ENCODE assay signal across 8 cellular contexts in genomic region chr12:132162508-132163031, GRCh38. TPM values are rescaled to one million over a fixed set of nuclear protein-coding genes. Genes with fewer than 3 reads are reported as not detected.
DNase-seq lines count a peak whose midpoint lies in the region; ATAC-seq and TF ChIP-seq lines count a peak whose summit lies in the region.

No MANE protein-coding gene starts in this region.

- TF ChIP-seq CTCF in astrocyte of the spinal cord (IDR thresholded peaks at IDR 0.05; ENCODE audit: low read depth, low read length) (no peak), lower lobe of right lung (IDR thresholded peaks at IDR 0.05) (no peak)

- H3K4me1 ChIP-seq in lower lobe of right lung = peaks cover 14% of the 10 kb centered on the region

- DNase-seq in Ammon's horn (ENCODE audit: low spot score) (peak; percentile 48), Kasumi-1 (lab: John Stamatoyannopoulos, UW) (peak; percentile 33 to 41), astrocyte of the spinal cord (ENCODE audit: low read depth, low spot score) (peak; percentile 88), lower lobe of right lung (peak; percentile 59), activated gamma-delta T cell treated with Interleukin-2 at 50 U/mL for 16 hours (no peak), NCI-H82 treated with DMSO at 0.1 percent for 48 hours (lab: John Stamatoyannopoulos, UW; ENCODE audit: unreplicated experiment) (no peak)
- no peak for DNase-seq in activated effector memory CD4-positive, alpha-beta T cell treated with Interleukin-2 at 50 U/mL for 16 hours

- intact Hi-C loops in lower lobe of right lung (cut with DNase I) = no loop called here

- in situ Hi-C loops in astrocyte of the spinal cord (cut with HindIII; ENCODE audit: low sequenced_read_pairs) = no loop called here

- no peak overlapping the region for H3K4me3 ChIP-seq in astrocyte of the spinal cord (ENCODE audit: low read depth, low read length)
- peak overlapping the region; percentile 23 for H3K4me3 ChIP-seq in lower lobe of right lung

- H3K36me3 ChIP-seq in lower lobe of right lung = no peaks in the 10 kb centered on the region

- H3K9me3 ChIP-seq in lower lobe of right lung = no peaks in the 10 kb centered on the region

- H3K27ac ChIP-seq in lower lobe of right lung = peak overlapping the region; percentile 11

- ATAC-seq in lower lobe of right lung = peak; percentile 75 to 78
- no peak for ATAC-seq in HG03175 (IDR thresholded peaks at IDR 0.05; ENCODE audit: unreplicated experiment)

- H3K27me3 ChIP-seq in lower lobe of right lung (ENCODE audit: low read depth) = no peaks in the 10 kb centered on the region

RNA-seq across cellular contexts. Expression of gene NOC4L, which starts 18.3 kb away (rescaled TPM):
- 15.8 TPM for total RNA-seq in lower lobe of right lung

RNA-seq across cellular contexts. Expression of gene DDX51, which starts 18.5 kb away (rescaled TPM):
- 11.9 TPM for total RNA-seq in lower lobe of right lung

Comparison
In these comparisons a context has a peak if more than half of its experiments do, and no peak if none do; other contexts are left out.
1. DNase-seq: peak in Ammon's horn (single experiment), Kasumi-1 (2 of 2), astrocyte of the spinal cord (single experiment) and lower lobe of right lung (single experiment); none in activated effector memory CD4-positive, alpha-beta T cell treated with Interleukin-2 at 50 U/mL for 16 hours (single experiment), activated gamma-delta T cell treated with Interleukin-2 at 50 U/mL for 16 hours (single experiment) and NCI-H82 treated with DMSO at 0.1 percent for 48 hours (single experiment).